In genomic region chr1:62778208-62778607, GRCh38 we compare ENCODE assay signal across 22 cellular contexts.
"Had no signal": no experiment of that assay in that cellular context is flagged by ENCODE, and none has a peak within 500 bp of the region (broad histone marks: within the 10 kb centered on the region; RNA-seq: fewer than 3 reads in every experiment).

No MANE protein-coding gene starts in this region.

- H3K27me3 ChIP-seq: ovary, right lobe of liver, stomach had no signal

- DNase-seq: activated CD4-positive, alpha-beta memory T cell treated with anti-CD3 and anti-CD28 coated beads, Interleukin-2, amount 10 ng/mL, durations not matched to agents 7 days and 5 days; activated CD4-positive, alpha-beta T cell treated with anti-CD3 and anti-CD28 coated beads for 48 hours; activated CD4-positive, CD25-positive, alpha-beta regulatory T cell; activated CD8-positive, alpha-beta memory T cell treated with anti-CD3 and anti-CD28 coated beads, Interleukin-2, amount 10 ng/mL, durations not matched to agents 7 days and 5 days; activated naive CD4-positive, alpha-beta T cell; activated naive CD8-positive, alpha-beta T cell treated with anti-CD3 and anti-CD28 coated beads for 36 hours; amniotic stem cell; dermis blood vessel endothelial cell; effector memory CD4-positive, alpha-beta T cell; foreskin fibroblast; glutamatergic neuron; hippocampal formation; left ventricle myocardium superior; naive thymus-derived CD4-positive, alpha-beta T cell; ovary; right lobe of liver; small intestine; stimulated activated CD4-positive, alpha-beta T cell treated with anti-CD3 and anti-CD28 coated beads, Interleukin-4, amount 100 ng/mL, for 1 hour; stomach; T-cell; T-helper 9 cell had no signal

- H3K4me3 ChIP-seq: ovary, right lobe of liver, stomach had no signal

- H3K36me3 ChIP-seq: ovary, right lobe of liver, stomach had no signal

- ATAC-seq: activated CD8-positive, alpha-beta memory T cell treated with anti-CD3 and anti-CD28 coated beads, Interleukin-2, amount 10 ng/mL, durations not matched to agents 7 days and 5 days; activated T-helper 17 cell treated with anti-CD3 and anti-CD28 coated beads, Interleukin-2, amount 50 U/mL, for 72 hours; left ventricle myocardium superior; naive thymus-derived CD4-positive, alpha-beta T cell; right lobe of liver; T-cell had no signal

- H3K4me1 ChIP-seq: right lobe of liver had no signal

- H3K27ac ChIP-seq: ovary, right lobe of liver, stomach had no signal

- H3K9me3 ChIP-seq: ovary, right lobe of liver, stomach had no signal
